ENCODE assay signal across 11 cellular contexts in genomic region chr14:69501362-69501964, GRCh38. TPM values are rescaled to one million over a fixed set of nuclear protein-coding genes. Genes with fewer than 3 reads are reported as not detected.
DNase-seq lines count a peak whose midpoint lies in the region; ATAC-seq and TF ChIP-seq lines count a peak whose summit lies in the region.
"Had no signal": no experiment of that assay in that cellular context is flagged by ENCODE, and none has a peak within 500 bp of the region (broad histone marks: within the 10 kb centered on the region; RNA-seq: fewer than 3 reads in every experiment).

No MANE protein-coding gene starts in this region.

- no peak for TF ChIP-seq CTCF in fibroblast of villous mesenchyme (IDR thresholded peaks at IDR 0.05; ENCODE audit: insufficient read depth, low read depth, low read length)
- TF ChIP-seq CTCF in osteoblast (IDR thresholded peaks at IDR 0.05; ENCODE audit: extremely low read depth, low read depth, low read length) = no peak
- TF ChIP-seq CTCF in breast epithelium (IDR thresholded peaks at IDR 0.05) = no peak

- H3K9me3 ChIP-seq in osteoblast (ENCODE audit: low read depth, low read length) = no peaks in the 10 kb centered on the region
- H3K9me3 ChIP-seq in breast epithelium = no peaks in the 10 kb centered on the region

- H3K27me3 ChIP-seq in osteoblast (ENCODE audit: insufficient read depth, low read length) (peaks cover 10% of the 10 kb centered on the region), breast epithelium (no peaks in the 10 kb centered on the region)

- H3K4me1 ChIP-seq in osteoblast (ENCODE audit: insufficient read depth, low read length) = peaks cover 6% of the 10 kb centered on the region
- no peaks in the 10 kb centered on the region for H3K4me1 ChIP-seq in breast epithelium

- peak overlapping the region; percentile 15 for H3K4me2 ChIP-seq in osteoblast (ENCODE audit: insufficient read depth, low read length)

- H3K9me3 Mint-ChIP-seq in activated T-cell treated with anti-CD3 and anti-CD28 coated beads, Interleukin-2, amount 50 U/mL, for 24 hours = no peaks in the 10 kb centered on the region
- no peaks in the 10 kb centered on the region for H3K9me3 Mint-ChIP-seq in effector memory CD8-positive, alpha-beta T cell
- H3K9me3 Mint-ChIP-seq: activated T-helper 2 cell treated with anti-CD3 and anti-CD28 coated beads, Interferon-gamma antibody, Interleukin-2, Interleukin-4, amounts not matched to agents 10 μg/mL and 5 μg/mL and 100 μg/mL, durations not matched to agents 14 hours and 24 hours and 36 hours had no signal

- H3K27ac Mint-ChIP-seq in activated T-cell treated with anti-CD3 and anti-CD28 coated beads, Interleukin-2, amount 50 U/mL, for 24 hours = no peak overlapping the region
- H3K27ac Mint-ChIP-seq in effector memory CD8-positive, alpha-beta T cell = no peak overlapping the region
- H3K27ac Mint-ChIP-seq: activated T-helper 2 cell treated with anti-CD3 and anti-CD28 coated beads, Interferon-gamma antibody, Interleukin-2, Interleukin-4, amounts not matched to agents 10 μg/mL and 5 μg/mL and 100 μg/mL, durations not matched to agents 14 hours and 24 hours and 36 hours; B cell had no signal

- no peak overlapping the region for H2AFZ ChIP-seq in osteoblast (ENCODE audit: low read length)
- H2AFZ ChIP-seq: GM23248 had no signal

- H3K27ac ChIP-seq in osteoblast (ENCODE audit: low read depth, low read length) = no peak overlapping the region
- no peak overlapping the region for H3K27ac ChIP-seq in breast epithelium
- H3K27ac ChIP-seq: GM23248 had no signal

- H3K4me3 Mint-ChIP-seq in activated T-cell treated with anti-CD3 and anti-CD28 coated beads, Interleukin-2, amount 50 U/mL, for 24 hours = no peak overlapping the region
- no peak overlapping the region for H3K4me3 Mint-ChIP-seq in effector memory CD8-positive, alpha-beta T cell
- H3K4me3 Mint-ChIP-seq: B cell had no signal

- H4K20me1 ChIP-seq in osteoblast (ENCODE audit: insufficient read depth, low read length) = no peaks in the 10 kb centered on the region

- intact Hi-C loops in breast epithelium (cut with DNase I; ENCODE audit: low total_unique reads) = no loop called here

- DNase-seq in Daoy (ENCODE audit: low read depth) (peak; percentile 40), NCI-H2196 treated with DMSO at 0.1 percent for 48 hours (lab: John Stamatoyannopoulos, UW; ENCODE audit: unreplicated experiment) (peak; percentile 81), fibroblast of villous mesenchyme (ENCODE audit: low read depth) (peak; percentile 5), osteoblast (ENCODE audit: insufficient read length, low spot score, missing footprints) (peak; percentile 76), breast epithelium (ENCODE audit: low spot score in 2 of 2) (no peak), CD1c-positive myeloid dendritic cell (ENCODE audit: extremely low spot score) (no peak)
- DNase-seq in activated T-cell treated with anti-CD3 and anti-CD28 coated beads, Interleukin-2, amount 50 U/mL, for 24 hours = no peak
- DNase-seq in effector memory CD8-positive, alpha-beta T cell = no peak
- DNase-seq: GM23248 had no signal

- no peaks in the 10 kb centered on the region for H3K36me3 Mint-ChIP-seq in activated T-cell treated with anti-CD3 and anti-CD28 coated beads, Interleukin-2, amount 50 U/mL, for 24 hours (ENCODE audit: low read depth)
- no peaks in the 10 kb centered on the region for H3K36me3 Mint-ChIP-seq in effector memory CD8-positive, alpha-beta T cell (ENCODE audit: insufficient read depth)

- H3K79me2 ChIP-seq in osteoblast (ENCODE audit: insufficient read depth, low read length) = no peaks in the 10 kb centered on the region

- no peak overlapping the region for H3K4me3 ChIP-seq in fibroblast of villous mesenchyme (ENCODE audit: low read depth, low read length)
- H3K4me3 ChIP-seq in osteoblast (ENCODE audit: insufficient read depth, low read length) = no peak overlapping the region
- no peak overlapping the region for H3K4me3 ChIP-seq in breast epithelium
- H3K4me3 ChIP-seq: GM23248 had no signal

- no peak for ATAC-seq in effector memory CD8-positive, alpha-beta T cell (replicated peaks)

- no peaks in the 10 kb centered on the region for H3K36me3 ChIP-seq in osteoblast (ENCODE audit: insufficient read depth, low read length)
- H3K36me3 ChIP-seq in breast epithelium = no peaks in the 10 kb centered on the region

- H3K4me1 Mint-ChIP-seq in activated T-cell treated with anti-CD3 and anti-CD28 coated beads, Interleukin-2, amount 50 U/mL, for 24 hours (ENCODE audit: low read depth) = no peaks in the 10 kb centered on the region
- H3K4me1 Mint-ChIP-seq in effector memory CD8-positive, alpha-beta T cell (ENCODE audit: low read depth in 2 of 2) = no peaks in the 10 kb centered on the region
- H3K4me1 Mint-ChIP-seq: B cell had no signal

- peaks cover 12% of the 10 kb centered on the region for H3K27me3 Mint-ChIP-seq in activated T-cell treated with anti-CD3 and anti-CD28 coated beads, Interleukin-2, amount 50 U/mL, for 24 hours
- peaks cover 0 to 49% of the 10 kb centered on the region in 2 donors for H3K27me3 Mint-ChIP-seq in effector memory CD8-positive, alpha-beta T cell

- TF ChIP-seq POLR2A in breast epithelium (IDR thresholded peaks at IDR 0.05) = no peak

RNA-seq across cellular contexts. Expression of gene PLEKHD1, which starts 16.9 kb away (rescaled TPM):
- 0.06 TPM in 1 of 2 replicates, not detected in the other for total RNA-seq in Daoy (2014; rRNA removed; shearing (Covaris generic))
- total RNA-seq in fibroblast of villous mesenchyme = under 0.01 TPM in 1 of 2 replicates, not detected in the other
- under 0.01 TPM in 2 replicates for total RNA-seq in osteoblast
- total RNA-seq in breast epithelium = 1 to 10 TPM in 2 of 3 donors, under 1 TPM in 1; under 0.01 to 2.3 (median 2.0) TPM
- total RNA-seq: GM23248 had no signal

Comparison
In these comparisons a context has a peak if more than half of its experiments do, and no peak if none do; other contexts are left out.
1. DNase-seq: peak in Daoy (single experiment), NCI-H2196 treated with DMSO at 0.1 percent for 48 hours (single experiment), fibroblast of villous mesenchyme (single experiment) and osteoblast (single experiment); none in activated T-cell treated with anti-CD3 and anti-CD28 coated beads, Interleukin-2, amount 50 U/mL, for 24 hours (single experiment), breast epithelium (0 of 2), CD1c-positive myeloid dendritic cell (single experiment) and effector memory CD8-positive, alpha-beta T cell (0 of 3).